Comparison of ENCODE assay signal across 18 cellular contexts in genomic region chr11:34029176-34029575, GRCh38. TPM values are rescaled to one million over a fixed set of nuclear protein-coding genes. Genes with fewer than 3 reads are reported as not detected.
A peak's percentile ranks its signal among the peaks of the same experiment; 100 is the strongest.
DNase-seq lines count a peak whose midpoint lies in the region; ATAC-seq and TF ChIP-seq lines count a peak whose summit lies in the region.
"Had no signal": no experiment of that assay in that cellular context is flagged by ENCODE, and none has a peak within 500 bp of the region (broad histone marks: within the 10 kb centered on the region; RNA-seq: fewer than 3 reads in every experiment).

No MANE protein-coding gene starts in this region.

- H3K4me3 Mint-ChIP-seq in CD4-positive, alpha-beta memory T cell, result no peak overlapping the region
- H3K4me3 Mint-ChIP-seq in activated CD4-positive, alpha-beta memory T cell treated with anti-CD3 and anti-CD28 coated beads, Interleukin-2, amount 10 ng/mL, durations not matched to agents 7 days and 5 days, result no peak overlapping the region
- H3K4me3 Mint-ChIP-seq: CD14-positive monocyte had no signal

- H2AFZ ChIP-seq in osteoblast (ENCODE audit: low read length), result peak overlapping the region; percentile 9

- peak; percentile 24 for DNase-seq in AG20443 (ENCODE audit: low spot score)
- DNase-seq in body of pancreas, result no peak
- DNase-seq in fibroblast of pulmonary artery (ENCODE audit: low read depth), result peak; percentile 10
- peak; percentile 26 for DNase-seq in osteoblast (ENCODE audit: insufficient read length, low spot score, missing footprints)
- DNase-seq in CD4-positive, alpha-beta memory T cell, result no peak
- no peak for DNase-seq in retina
- no peak for DNase-seq in activated CD4-positive, alpha-beta memory T cell treated with anti-CD3 and anti-CD28 coated beads, Interleukin-2, amount 10 ng/mL, durations not matched to agents 7 days and 5 days
- DNase-seq: DMS79, KG1, NCI-H1092, NCI-H1694, NCI-H2171, NCI-H446 treated with DMSO at 0.1 percent for 48 hours, NCI-H748 treated with DMSO at 0.1 percent for 48 hours, PC-3 had no signal

- H3K9me3 ChIP-seq in body of pancreas, result no peaks in the 10 kb centered on the region
- H3K9me3 ChIP-seq in osteoblast (ENCODE audit: low read depth, low read length), result no peaks in the 10 kb centered on the region
- no peaks in the 10 kb centered on the region for H3K9me3 ChIP-seq in CD4-positive, alpha-beta memory T cell (ENCODE audit: control insufficient read depth in 1 of 2, low read length in 2 of 2)
- H3K9me3 ChIP-seq: A549 had no signal

- intact Hi-C loops in body of pancreas (cut with DNase I), result no loop called here
- intact Hi-C loops in CD4-positive, alpha-beta memory T cell (cut with micrococcal nuclease), result no loop called here

- H3K27me3 ChIP-seq in body of pancreas, result no peaks in the 10 kb centered on the region
- H3K27me3 ChIP-seq in osteoblast (ENCODE audit: insufficient read depth, low read length), result no peaks in the 10 kb centered on the region
- no peaks in the 10 kb centered on the region for H3K27me3 ChIP-seq in CD4-positive, alpha-beta memory T cell (ENCODE audit: insufficient read depth, low read length)

- H3K4me1 ChIP-seq in body of pancreas (peaks cover 20% of the 10 kb centered on the region), osteoblast (ENCODE audit: insufficient read depth, low read length) (no peaks in the 10 kb centered on the region)
- H3K4me1 ChIP-seq in CD4-positive, alpha-beta memory T cell (ENCODE audit: insufficient read depth, low read length), result no peaks in the 10 kb centered on the region

- H3K27ac ChIP-seq in body of pancreas (peak overlapping the region in 3 of 4 donors; percentile 71 to 95 (median 90)), osteoblast (ENCODE audit: low read depth, low read length) (no peak overlapping the region)
- H3K27ac ChIP-seq in CD4-positive, alpha-beta memory T cell (ENCODE audit: low read depth, low read length), result no peak overlapping the region

- no peaks in the 10 kb centered on the region for H3K79me2 ChIP-seq in osteoblast (ENCODE audit: insufficient read depth, low read length)

- no peaks in the 10 kb centered on the region for H3K27me3 Mint-ChIP-seq in CD4-positive, alpha-beta memory T cell
- peaks cover 3% of the 10 kb centered on the region for H3K27me3 Mint-ChIP-seq in activated CD4-positive, alpha-beta memory T cell treated with anti-CD3 and anti-CD28 coated beads, Interleukin-2, amount 10 ng/mL, durations not matched to agents 7 days and 5 days

- 79 to 80% methylated on average over 4 of the region's 4 CpGs for WGBS in body of pancreas, 2 donors

- POLR2A ChIA-PET in CD4-positive, alpha-beta memory T cell (lab: Charles Lee; ENCODE audit: partially characterized antibody), result no interaction called here
- POLR2A ChIA-PET in activated CD4-positive, alpha-beta memory T cell treated with anti-CD3 and anti-CD28 coated beads, Interleukin-2, amount 10 ng/mL, durations not matched to agents 7 days and 5 days (lab: Charles Lee), result no interaction called here

- TF ChIP-seq CTCF in body of pancreas (IDR thresholded peaks at IDR 0.05), result no peak
- no peak for TF ChIP-seq CTCF in fibroblast of pulmonary artery (IDR thresholded peaks at IDR 0.05; ENCODE audit: low read length, missing control alignments)
- TF ChIP-seq CTCF in osteoblast (IDR thresholded peaks at IDR 0.05; ENCODE audit: extremely low read depth, low read depth, low read length), result no peak

- no peak for TF ChIP-seq POLR2A in body of pancreas (IDR thresholded peaks at IDR 0.05)

- ATAC-seq in body of pancreas (no peak), HG03095 (IDR thresholded peaks at IDR 0.05; ENCODE audit: unreplicated experiment) (no peak)
- ATAC-seq: PC-3 had no signal

- H3K4me2 ChIP-seq in osteoblast (ENCODE audit: insufficient read depth, low read length), result no peak overlapping the region

- H3K4me3 ChIP-seq in body of pancreas, result no peak overlapping the region
- no peak overlapping the region for H3K4me3 ChIP-seq in fibroblast of pulmonary artery (replicated peaks; ENCODE audit: low read depth, low read length)
- H3K4me3 ChIP-seq in osteoblast (ENCODE audit: insufficient read depth, low read length), result no peak overlapping the region
- H3K4me3 ChIP-seq in CD4-positive, alpha-beta memory T cell (ENCODE audit: low read length in 2 of 2), result no peak overlapping the region
- H3K4me3 ChIP-seq: A549 had no signal

- CTCF ChIA-PET in CD4-positive, alpha-beta memory T cell (lab: Charles Lee; ENCODE audit: partially characterized antibody), result interaction anchor here (0.9 to 1.0 kb wide), 2 partner anchors 10 to 40 kb away, joined by 3 read pairs; no protein-coding TSS in a partner anchor
- CTCF ChIA-PET in activated CD4-positive, alpha-beta memory T cell treated with anti-CD3 and anti-CD28 coated beads, Interleukin-2, amount 10 ng/mL, durations not matched to agents 7 days and 5 days (lab: Charles Lee), result interaction anchor here (1.6 kb wide), 1 partner anchor 12 kb away, joined by 4 read pairs; no protein-coding TSS in a partner anchor

- H3K27ac Mint-ChIP-seq in CD4-positive, alpha-beta memory T cell, result no peak overlapping the region
- H3K27ac Mint-ChIP-seq in activated CD4-positive, alpha-beta memory T cell treated with anti-CD3 and anti-CD28 coated beads, Interleukin-2, amount 10 ng/mL, durations not matched to agents 7 days and 5 days, result no peak overlapping the region
- H3K27ac Mint-ChIP-seq: CD14-positive monocyte had no signal

- H3K4me1 Mint-ChIP-seq in CD4-positive, alpha-beta memory T cell, result no peaks in the 10 kb centered on the region
- H3K4me1 Mint-ChIP-seq in activated CD4-positive, alpha-beta memory T cell treated with anti-CD3 and anti-CD28 coated beads, Interleukin-2, amount 10 ng/mL, durations not matched to agents 7 days and 5 days, result no peaks in the 10 kb centered on the region
- H3K4me1 Mint-ChIP-seq: CD14-positive monocyte had no signal

- H3K36me3 Mint-ChIP-seq in CD4-positive, alpha-beta memory T cell, result no peaks in the 10 kb centered on the region
- no peaks in the 10 kb centered on the region for H3K36me3 Mint-ChIP-seq in activated CD4-positive, alpha-beta memory T cell treated with anti-CD3 and anti-CD28 coated beads, Interleukin-2, amount 10 ng/mL, durations not matched to agents 7 days and 5 days (ENCODE audit: low read depth)
- H3K36me3 Mint-ChIP-seq: CD14-positive monocyte had no signal

- H3K36me3 ChIP-seq in body of pancreas (replicated peaks in 1 of 2; ENCODE audit: insufficient read depth in 1 of 2, low read depth in 2 of 2) (no peaks in the 10 kb centered on the region), osteoblast (ENCODE audit: insufficient read depth, low read length) (no peaks in the 10 kb centered on the region)
- H3K36me3 ChIP-seq in CD4-positive, alpha-beta memory T cell (ENCODE audit: insufficient read depth, low read length), result no peaks in the 10 kb centered on the region

- H4K20me1 ChIP-seq in osteoblast (ENCODE audit: insufficient read depth, low read length), result no peaks in the 10 kb centered on the region

- H3K9me3 Mint-ChIP-seq in CD4-positive, alpha-beta memory T cell, result no peaks in the 10 kb centered on the region
- no peaks in the 10 kb centered on the region for H3K9me3 Mint-ChIP-seq in activated CD4-positive, alpha-beta memory T cell treated with anti-CD3 and anti-CD28 coated beads, Interleukin-2, amount 10 ng/mL, durations not matched to agents 7 days and 5 days

RNA-seq across cellular contexts. Expression of gene CAPRIN1, which starts 22.4 kb away (rescaled TPM):
- total RNA-seq in body of pancreas (100 to 1,000 TPM in 1 of 2 donors, 10 to 100 TPM in 1; 90.0 to 165 TPM), osteoblast (225 and 235 TPM in 2 replicates)
- total RNA-seq in CD4-positive, alpha-beta memory T cell, result 100 to 1,000 TPM; 160 to 176 TPM
- 10 to 100 TPM; 43.3 to 97.1 TPM for polyA plus RNA-seq in CD4-positive, alpha-beta memory T cell
- total RNA-seq in activated CD4-positive, alpha-beta memory T cell treated with anti-CD3 and anti-CD28 coated beads, Interleukin-2, amount 10 ng/mL, durations not matched to agents 7 days and 5 days, result 100 to 1,000 TPM; 191 to 200 TPM

Comparison
In these comparisons a context has a peak if more than half of its experiments do, and no peak if none do; other contexts are left out.
1. DNase-seq: peak in AG20443 (single experiment), fibroblast of pulmonary artery (single experiment) and osteoblast (single experiment); none in body of pancreas (0 of 4), CD4-positive, alpha-beta memory T cell (0 of 5), retina (single experiment) and activated CD4-positive, alpha-beta memory T cell treated with anti-CD3 and anti-CD28 coated beads, Interleukin-2, amount 10 ng/mL, durations not matched to agents 7 days and 5 days (single experiment).
2. H3K27ac ChIP-seq: peak in body of pancreas (3 of 4); none in osteoblast (single experiment) and CD4-positive, alpha-beta memory T cell (single experiment).